ENCODE assay signal across 1 cellular context in the genomic region with DNA sequence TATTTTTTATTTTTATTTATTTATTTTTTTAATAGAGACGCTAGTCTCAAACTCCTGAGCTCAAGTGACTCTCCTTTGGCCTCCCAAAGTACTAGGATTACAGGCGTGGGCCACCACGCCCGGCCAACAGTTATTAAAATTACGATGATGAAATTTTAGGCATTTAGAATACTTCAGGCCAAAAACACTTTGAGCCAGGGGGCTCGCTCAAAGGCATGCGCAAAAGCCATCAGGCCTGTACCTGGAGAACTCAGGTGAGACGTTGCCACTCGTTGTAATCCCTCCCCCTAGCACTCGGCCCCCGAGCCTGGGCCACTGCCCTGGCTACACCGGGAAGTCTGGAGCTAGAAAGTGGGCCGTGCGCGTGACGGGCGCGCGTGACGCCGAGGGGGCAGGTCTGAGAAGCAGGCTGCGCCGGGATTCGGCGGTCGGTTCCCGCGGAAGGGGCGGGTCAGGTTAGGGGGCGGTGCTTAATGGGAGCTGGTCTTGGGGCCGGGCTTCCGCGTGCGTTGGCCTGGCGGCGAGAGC.
TF ChIP-seq lines count a peak whose summit lies in the region.

No MANE protein-coding gene starts in this region.

TF ChIP-seq in HepG2, 621 proteins besides CTCF, POLR2A, EP300 and RAD21 (continued from another document and continues in another):
- TF ChIP-seq, protein P1, sequence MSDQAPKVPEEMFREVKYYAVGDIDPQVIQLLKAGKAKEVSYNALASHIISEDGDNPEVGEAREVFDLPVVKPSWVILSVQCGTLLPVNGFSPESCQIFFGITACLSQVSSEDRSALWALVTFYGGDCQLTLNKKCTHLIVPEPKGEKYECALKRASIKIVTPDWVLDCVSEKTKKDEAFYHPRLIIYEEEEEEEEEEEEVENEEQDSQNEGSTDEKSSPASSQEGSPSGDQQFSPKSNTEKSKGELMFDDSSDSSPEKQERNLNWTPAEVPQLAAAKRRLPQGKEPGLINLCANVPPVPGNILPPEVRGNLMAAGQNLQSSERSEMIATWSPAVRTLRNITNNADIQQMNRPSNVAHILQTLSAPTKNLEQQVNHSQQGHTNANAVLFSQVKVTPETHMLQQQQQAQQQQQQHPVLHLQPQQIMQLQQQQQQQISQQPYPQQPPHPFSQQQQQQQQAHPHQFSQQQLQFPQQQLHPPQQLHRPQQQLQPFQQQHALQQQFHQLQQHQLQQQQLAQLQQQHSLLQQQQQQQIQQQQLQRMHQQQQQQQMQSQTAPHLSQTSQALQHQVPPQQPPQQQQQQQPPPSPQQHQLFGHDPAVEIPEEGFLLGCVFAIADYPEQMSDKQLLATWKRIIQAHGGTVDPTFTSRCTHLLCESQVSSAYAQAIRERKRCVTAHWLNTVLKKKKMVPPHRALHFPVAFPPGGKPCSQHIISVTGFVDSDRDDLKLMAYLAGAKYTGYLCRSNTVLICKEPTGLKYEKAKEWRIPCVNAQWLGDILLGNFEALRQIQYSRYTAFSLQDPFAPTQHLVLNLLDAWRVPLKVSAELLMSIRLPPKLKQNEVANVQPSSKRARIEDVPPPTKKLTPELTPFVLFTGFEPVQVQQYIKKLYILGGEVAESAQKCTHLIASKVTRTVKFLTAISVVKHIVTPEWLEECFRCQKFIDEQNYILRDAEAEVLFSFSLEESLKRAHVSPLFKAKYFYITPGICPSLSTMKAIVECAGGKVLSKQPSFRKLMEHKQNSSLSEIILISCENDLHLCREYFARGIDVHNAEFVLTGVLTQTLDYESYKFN (CRISPR knock-in tag; conservative IDR thresholded peaks at IDR 0.05) = peak; percentile 61; the same call in 1 of the 2 replicates
- TF ChIP-seq HMG20A (CRISPR knock-in tag; IDR thresholded peaks at IDR 0.05; ENCODE audit: borderline replicate concordance) = peak; percentile 49; the same call in 1 of the 2 replicates
- TF ChIP-seq PITX1 (CRISPR knock-in tag; IDR thresholded peaks at IDR 0.05) = peak; percentile 92
- 0 out of 2 replicates have a peak, but pooled peaks have one; percentile 12 for TF ChIP-seq ZNF766 (CRISPR knock-in tag; IDR thresholded peaks at IDR 0.05; ENCODE audit: borderline replicate concordance)
- no peak for TF ChIP-seq SP1 (IDR thresholded peaks at IDR 0.05)
- TF ChIP-seq SP1 (CRISPR knock-in tag; IDR thresholded peaks at IDR 0.05) = peak; percentile 93
- TF ChIP-seq HDAC6 (IDR thresholded peaks at IDR 0.05; ENCODE audit: low read depth, low read length) = no peak
- TF ChIP-seq ZNF616 (CRISPR knock-in tag; IDR thresholded peaks at IDR 0.05; ENCODE audit: low read depth) = no peak
- peak; percentile 26; the same call in 1 of the 2 replicates for TF ChIP-seq ZNF7 (CRISPR knock-in tag; IDR thresholded peaks at IDR 0.05)
- TF ChIP-seq PHF21A (CRISPR knock-in tag; IDR thresholded peaks at IDR 0.05) = no peak
- no peak for TF ChIP-seq EEA1 (CRISPR knock-in tag; IDR thresholded peaks at IDR 0.05; ENCODE audit: borderline replicate concordance)
- peak; percentile 93; the same call in 2 of the 3 replicates for TF ChIP-seq MXI1 (IDR thresholded peaks at IDR 0.05; ENCODE audit: borderline replicate concordance, low read depth, low read length)
- no peak for TF ChIP-seq EHMT2 (IDR thresholded peaks at IDR 0.05; ENCODE audit: borderline replicate concordance, low read depth, low read length)
- TF ChIP-seq ZNF33A (CRISPR knock-in tag; IDR thresholded peaks at IDR 0.05; ENCODE audit: borderline replicate concordance) = no peak
- TF ChIP-seq RXRB (CRISPR knock-in tag; IDR thresholded peaks at IDR 0.05; ENCODE audit: borderline replicate concordance) = peak; percentile 87
- TF ChIP-seq SRY (CRISPR knock-in tag; IDR thresholded peaks at IDR 0.05) = peak; percentile 91
- TF ChIP-seq FLYWCH1 (CRISPR knock-in tag; IDR thresholded peaks at IDR 0.05) = no peak
- peak; percentile 87 for TF ChIP-seq ARID5B (CRISPR knock-in tag; IDR thresholded peaks at IDR 0.05)
- no peak for TF ChIP-seq ZSCAN5A (CRISPR knock-in tag; IDR thresholded peaks at IDR 0.05; ENCODE audit: borderline replicate concordance)
- peak; percentile 93; the same call in 1 of the 2 replicates for TF ChIP-seq ZNF33B (CRISPR knock-in tag; IDR thresholded peaks at IDR 0.05)
- TF ChIP-seq MATR3 (CRISPR knock-in tag; IDR thresholded peaks at IDR 0.05) = no peak
- TF ChIP-seq REPIN1 (CRISPR knock-in tag; IDR thresholded peaks at IDR 0.05; ENCODE audit: borderline replicate concordance, low read depth) = peak; percentile 87
- peak; percentile 17; the same call in 1 of the 2 replicates for TF ChIP-seq ZNF431 (CRISPR knock-in tag; IDR thresholded peaks at IDR 0.05; ENCODE audit: borderline replicate concordance, low read depth)
- TF ChIP-seq ZNF749 (CRISPR knock-in tag; IDR thresholded peaks at IDR 0.05; ENCODE audit: borderline replicate concordance) = 0 out of 2 replicates have a peak, but pooled peaks have one; percentile 58
- no peak; the same call in 1 of the 2 replicates for TF ChIP-seq PBX3 (CRISPR knock-in tag; IDR thresholded peaks at IDR 0.05; ENCODE audit: borderline replicate concordance)
- TF ChIP-seq, protein P2, sequence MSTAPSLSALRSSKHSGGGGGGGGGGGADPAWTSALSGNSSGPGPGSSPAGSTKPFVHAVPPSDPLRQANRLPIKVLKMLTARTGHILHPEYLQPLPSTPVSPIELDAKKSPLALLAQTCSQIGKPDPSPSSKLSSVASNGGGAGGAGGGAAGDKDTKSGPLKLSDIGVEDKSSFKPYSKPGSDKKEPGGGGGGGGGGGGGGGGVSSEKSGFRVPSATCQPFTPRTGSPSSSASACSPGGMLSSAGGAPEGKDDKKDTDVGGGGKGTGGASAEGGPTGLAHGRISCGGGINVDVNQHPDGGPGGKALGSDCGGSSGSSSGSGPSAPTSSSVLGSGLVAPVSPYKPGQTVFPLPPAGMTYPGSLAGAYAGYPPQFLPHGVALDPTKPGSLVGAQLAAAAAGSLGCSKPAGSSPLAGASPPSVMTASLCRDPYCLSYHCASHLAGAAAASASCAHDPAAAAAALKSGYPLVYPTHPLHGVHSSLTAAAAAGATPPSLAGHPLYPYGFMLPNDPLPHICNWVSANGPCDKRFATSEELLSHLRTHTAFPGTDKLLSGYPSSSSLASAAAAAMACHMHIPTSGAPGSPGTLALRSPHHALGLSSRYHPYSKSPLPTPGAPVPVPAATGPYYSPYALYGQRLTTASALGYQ (CRISPR knock-in tag; IDR thresholded peaks at IDR 0.05) = no peak
- TF ChIP-seq HNRNPH1 (optimal IDR thresholded peaks at IDR 0.05; ENCODE audit: low read depth, low read length) = no peak
- peak; percentile 73 for TF ChIP-seq AFF4 (CRISPR knock-in tag; IDR thresholded peaks at IDR 0.05)
- peak; percentile 23; the same call in 1 of the 2 replicates for TF ChIP-seq REXO4 (CRISPR knock-in tag; IDR thresholded peaks at IDR 0.05; ENCODE audit: borderline replicate concordance)
- peak; percentile 91 for TF ChIP-seq ZNF335 (CRISPR knock-in tag; IDR thresholded peaks at IDR 0.05)
- TF ChIP-seq, protein P3, sequence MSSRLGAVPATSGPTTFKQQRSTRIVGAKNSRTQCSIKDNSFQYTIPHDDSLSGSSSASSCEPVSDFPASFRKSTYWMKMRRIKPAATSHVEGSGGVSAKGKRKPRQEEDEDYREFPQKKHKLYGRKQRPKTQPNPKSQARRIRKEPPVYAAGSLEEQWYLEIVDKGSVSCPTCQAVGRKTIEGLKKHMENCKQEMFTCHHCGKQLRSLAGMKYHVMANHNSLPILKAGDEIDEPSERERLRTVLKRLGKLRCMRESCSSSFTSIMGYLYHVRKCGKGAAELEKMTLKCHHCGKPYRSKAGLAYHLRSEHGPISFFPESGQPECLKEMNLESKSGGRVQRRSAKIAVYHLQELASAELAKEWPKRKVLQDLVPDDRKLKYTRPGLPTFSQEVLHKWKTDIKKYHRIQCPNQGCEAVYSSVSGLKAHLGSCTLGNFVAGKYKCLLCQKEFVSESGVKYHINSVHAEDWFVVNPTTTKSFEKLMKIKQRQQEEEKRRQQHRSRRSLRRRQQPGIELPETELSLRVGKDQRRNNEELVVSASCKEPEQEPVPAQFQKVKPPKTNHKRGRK (CRISPR knock-in tag; IDR thresholded peaks at IDR 0.05) = no peak
- TF ChIP-seq TCF7L2 (IDR thresholded peaks at IDR 0.05; ENCODE audit: low read depth, low read length) = no peak
- TF ChIP-seq CREB3 (CRISPR knock-in tag; IDR thresholded peaks at IDR 0.05) = peak; percentile 70; the same call in 1 of the 2 replicates
- TF ChIP-seq ZNF432 (CRISPR knock-in tag; IDR thresholded peaks at IDR 0.05; ENCODE audit: borderline replicate concordance) = no peak
- no peak for TF ChIP-seq PTBP1 (IDR thresholded peaks at IDR 0.05; ENCODE audit: low read depth, low read length, poor library complexity, severe bottlenecking)
- TF ChIP-seq FOXK1 (CRISPR knock-in tag; IDR thresholded peaks at IDR 0.05; ENCODE audit: borderline replicate concordance, low read depth) = peak; percentile 76; the same call in 1 of the 2 replicates
